ENCODE assay signal across 19 cellular contexts in genomic region chr12:17204289-17205054, GRCh38.
"Had no signal": no experiment of that assay in that cellular context is flagged by ENCODE, and none has a peak within 500 bp of the region (broad histone marks: within the 10 kb centered on the region; RNA-seq: fewer than 3 reads in every experiment).

No MANE protein-coding gene starts in this region.

- H3K9me3 Mint-ChIP-seq: mesothelial cell of epicardium, neural crest cell had no signal

- H3K27ac Mint-ChIP-seq: effector memory CD8-positive, alpha-beta T cell; memory B cell; mesothelial cell of epicardium; naive B cell; natural killer cell treated with Interleukin-12 subunit alpha and Interleukin-12 subunit beta and Interleukin-15 and Interleukin-18, amount 100 ng/mL, for 72 hours; stimulated activated naive CD8-positive, alpha-beta T cell treated with anti-CD3 and anti-CD28 coated beads, Interleukin-15, amount 100 ng/mL, for 72 hours had no signal

- H3K27me3 ChIP-seq: left lung, sigmoid colon, suprapubic skin, thyroid gland had no signal

- H3K27me3 Mint-ChIP-seq: effector memory CD8-positive, alpha-beta T cell; memory B cell; naive B cell; natural killer cell treated with Interleukin-12 subunit alpha and Interleukin-12 subunit beta and Interleukin-15 and Interleukin-18, amount 100 ng/mL, for 72 hours; stimulated activated naive CD8-positive, alpha-beta T cell treated with anti-CD3 and anti-CD28 coated beads, Interleukin-15, amount 100 ng/mL, for 72 hours had no signal

- H3K36me3 ChIP-seq: left lung, lower lobe of right lung, prostate gland, sigmoid colon, suprapubic skin, thyroid gland had no signal

- H3K27ac ChIP-seq: left lung, lower lobe of right lung, prostate gland, sigmoid colon, suprapubic skin, thyroid gland had no signal

- DNase-seq: cerebellar nuclear complex; cortex of kidney; effector memory CD8-positive, alpha-beta T cell; hypothalamus; left lung; lower lobe of right lung; mucosa of descending colon; naive B cell; sigmoid colon; stimulated activated naive CD4-positive, alpha-beta T cell; stimulated activated naive CD8-positive, alpha-beta T cell treated with anti-CD3 and anti-CD28 coated beads, Interleukin-15, amount 100 ng/mL, for 72 hours; thyroid gland; trophoblast cell had no signal

- H3K4me1 Mint-ChIP-seq: memory B cell; mesothelial cell of epicardium; naive B cell; stimulated activated naive CD8-positive, alpha-beta T cell treated with anti-CD3 and anti-CD28 coated beads, Interleukin-15, amount 100 ng/mL, for 72 hours had no signal

- H3K36me3 Mint-ChIP-seq: memory B cell; mesothelial cell of epicardium; naive B cell; natural killer cell treated with Interleukin-12 subunit alpha and Interleukin-12 subunit beta and Interleukin-15 and Interleukin-18, amount 100 ng/mL, for 72 hours had no signal

- H3K4me1 ChIP-seq: left lung, lower lobe of right lung, prostate gland, sigmoid colon, suprapubic skin, thyroid gland had no signal

- H3K9me3 ChIP-seq: lower lobe of right lung, prostate gland, thyroid gland had no signal

- H3K4me3 Mint-ChIP-seq: effector memory CD8-positive, alpha-beta T cell; memory B cell; mesothelial cell of epicardium; naive B cell; natural killer cell treated with Interleukin-12 subunit alpha and Interleukin-12 subunit beta and Interleukin-15 and Interleukin-18, amount 100 ng/mL, for 72 hours; neural crest cell; stimulated activated naive CD8-positive, alpha-beta T cell treated with anti-CD3 and anti-CD28 coated beads, Interleukin-15, amount 100 ng/mL, for 72 hours had no signal

- H3K4me3 ChIP-seq: left lung, lower lobe of right lung, mucosa of descending colon, prostate gland, sigmoid colon, suprapubic skin, thyroid gland had no signal
